Comparison of ENCODE assay signal across 17 cellular contexts in the genomic region with DNA sequence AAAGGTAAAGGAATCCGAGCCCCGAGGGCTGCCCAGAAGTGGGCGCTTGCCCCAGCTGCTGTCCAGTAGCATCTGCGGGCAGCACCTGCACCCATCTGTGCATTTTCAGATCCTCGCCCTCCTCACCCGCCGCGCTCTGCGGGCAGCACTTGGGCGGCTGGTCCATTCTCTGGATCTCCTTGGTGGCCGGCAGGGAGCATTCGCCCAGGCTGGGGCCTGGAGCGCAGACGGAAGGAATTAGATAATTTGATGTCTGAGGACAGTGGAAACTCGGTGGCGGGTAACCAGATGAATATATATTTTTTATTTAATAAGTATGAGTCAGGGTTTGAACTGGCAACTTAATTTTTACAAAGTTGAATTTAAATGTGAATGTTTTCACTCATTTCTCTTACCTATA.
A peak's percentile ranks its signal among the peaks of the same experiment; 100 is the strongest.
DNase-seq lines count a peak whose midpoint lies in the region; ATAC-seq and TF ChIP-seq lines count a peak whose summit lies in the region.
"Had no signal": no experiment of that assay in that cellular context is flagged by ENCODE, and none has a peak within 500 bp of the region (broad histone marks: within the 10 kb centered on the region; RNA-seq: fewer than 3 reads in every experiment).

No MANE protein-coding gene starts in this region.

- H3K9me3 ChIP-seq in A673 (ENCODE audit: low read depth, low read length, poor library complexity, severe bottlenecking) (no peaks in the 10 kb centered on the region), HUES48 (ENCODE audit: control insufficient read depth, insufficient read depth, low read length) (no peaks in the 10 kb centered on the region), lower lobe of right lung (no peaks in the 10 kb centered on the region)
- H3K9me3 ChIP-seq: prostate gland, upper lobe of left lung had no signal

- H3K27ac ChIP-seq in A673 (ENCODE audit: low read depth, low read length, poor library complexity, severe bottlenecking), result no peak overlapping the region
- peak overlapping the region; percentile 45 for H3K27ac ChIP-seq in HUES48 (ENCODE audit: low read depth, low read length)
- H3K27ac ChIP-seq in brain microvascular endothelial cell, result peak overlapping the region; percentile 76
- H3K27ac ChIP-seq in lower lobe of right lung, result no peak overlapping the region
- no peak overlapping the region for H3K27ac ChIP-seq in caudate nucleus (ENCODE audit: low read depth, low read length)
- H3K27ac ChIP-seq: cardiac muscle cell, epithelial cell of prostate, prostate gland, upper lobe of left lung had no signal

- POLR2A ChIA-PET in A673 (lab: Charles Lee; ENCODE audit: low non-redundant PET), result no interaction called here

- TF ChIP-seq CTCF in A673 (conservative IDR thresholded peaks at IDR 0.05; ENCODE audit: low read depth, low read length), result peak; percentile 51
- no peak for TF ChIP-seq CTCF in brain microvascular endothelial cell (IDR thresholded peaks at IDR 0.05; ENCODE audit: low read depth, low read length, missing control alignments)
- peak; percentile 52 for TF ChIP-seq CTCF in lower lobe of right lung (IDR thresholded peaks at IDR 0.05)

- no peak overlapping the region for H3K9ac ChIP-seq in HUES48 (ENCODE audit: low read depth, low read length)

- intact Hi-C loops in A673 (cut with micrococcal nuclease; ENCODE audit: unreplicated experiment), result no loop called here
- intact Hi-C loops in lower lobe of right lung (cut with DNase I), result no loop called here

- H3K36me3 ChIP-seq in A673 (ENCODE audit: insufficient read depth, low read length, poor library complexity, severe bottlenecking) (no peaks in the 10 kb centered on the region), HUES48 (ENCODE audit: control insufficient read depth, insufficient read depth, low read length) (no peaks in the 10 kb centered on the region), brain microvascular endothelial cell (replicated peaks) (no peaks in the 10 kb centered on the region), lower lobe of right lung (no peaks in the 10 kb centered on the region)
- H3K36me3 ChIP-seq: cardiac muscle cell, prostate gland, upper lobe of left lung had no signal

- ATAC-seq in lower lobe of right lung, result peak in 1 of 2 donors; percentile 34
- ATAC-seq: GM12878, K562 had no signal

- H3K4me3 ChIP-seq in A673 (ENCODE audit: low read depth, low read length, poor library complexity, severe bottlenecking), result no peak overlapping the region
- no peak overlapping the region for H3K4me3 ChIP-seq in HUES48 (ENCODE audit: low read depth, low read length)
- no peak overlapping the region for H3K4me3 ChIP-seq in brain microvascular endothelial cell (ENCODE audit: low read depth, low read length)
- H3K4me3 ChIP-seq in lower lobe of right lung, result no peak overlapping the region
- H3K4me3 ChIP-seq: cardiac muscle cell, GM12878, K562, prostate gland, upper lobe of left lung had no signal

- no peaks in the 10 kb centered on the region for H3K4me1 ChIP-seq in A673 (ENCODE audit: insufficient read depth, low read length, poor library complexity, severe bottlenecking)
- no peaks in the 10 kb centered on the region for H3K4me1 ChIP-seq in HUES48 (ENCODE audit: control insufficient read depth, insufficient read depth, low read length)
- H3K4me1 ChIP-seq in lower lobe of right lung, result peaks cover 8% of the 10 kb centered on the region
- H3K4me1 ChIP-seq: prostate gland had no signal

- no TSS peak for BruUV-seq in A673 (replicated peaks; lab: Mats Ljungman, UMichigan)

- DNase-seq in A673 (ENCODE audit: low spot score) (peak; percentile 8), brain microvascular endothelial cell (no peak), lower lobe of right lung (no peak), caudate nucleus (lab: John Stamatoyannopoulos, UW) (no peak), SK-N-DZ (ENCODE audit: low spot score) (no peak), NCI-H2029 treated with DMSO at 0.1 percent for 48 hours (lab: John Stamatoyannopoulos, UW) (no peak)
- DNase-seq in activated CD8-positive, alpha-beta memory T cell treated with anti-CD3 and anti-CD28 coated beads for 24 hours, result no peak
- DNase-seq: activated naive CD4-positive, alpha-beta T cell treated with Interleukin-2 at 50 U/mL for 16 hours; NCI-H1930; NCI-H774 had no signal

- CTCF ChIA-PET in A673 (lab: Charles Lee), result no interaction called here

- H3K27me3 ChIP-seq in A673 (replicated peaks; ENCODE audit: insufficient read depth, low read depth, low read length, poor library complexity) (no peaks in the 10 kb centered on the region), HUES48 (ENCODE audit: control insufficient read depth, insufficient read depth, low read length) (no peaks in the 10 kb centered on the region), brain microvascular endothelial cell (replicated peaks) (no peaks in the 10 kb centered on the region), lower lobe of right lung (ENCODE audit: low read depth) (no peaks in the 10 kb centered on the region)
- H3K27me3 ChIP-seq: cardiac muscle cell, upper lobe of left lung had no signal

- in situ Hi-C loops in brain microvascular endothelial cell (cut with HindIII; ENCODE audit: low pct_ligation_motif_present, low sequenced_read_pairs), result no loop called here

Comparison
In these comparisons a context has a peak if more than half of its experiments do, and no peak if none do; other contexts are left out.
1. H3K27ac ChIP-seq: peak in HUES48 (single experiment) and brain microvascular endothelial cell (single experiment); none in A673 (single experiment), lower lobe of right lung (single experiment) and caudate nucleus (single experiment).